20 cellular contexts compared by ENCODE assay signal in the genomic region with DNA sequence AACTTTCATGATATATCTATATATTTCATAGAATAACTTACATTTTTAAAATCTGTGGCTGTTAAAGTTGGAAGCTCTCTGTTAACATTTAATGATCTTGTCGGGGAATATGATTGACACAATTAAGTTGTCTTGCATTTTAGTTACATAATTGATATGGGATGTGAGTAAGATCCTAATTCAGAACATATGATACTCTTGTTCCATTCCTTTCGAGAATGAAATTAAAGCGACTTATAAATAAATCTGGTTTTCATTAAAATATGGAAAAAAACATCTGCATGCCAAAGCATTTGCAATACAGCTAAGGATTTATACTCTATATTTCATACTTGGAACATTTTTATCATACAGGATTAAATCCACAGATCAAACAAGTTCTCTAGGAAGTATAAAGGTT.
"Had no signal": no experiment of that assay in that cellular context is flagged by ENCODE, and none has a peak within 500 bp of the region (broad histone marks: within the 10 kb centered on the region; RNA-seq: fewer than 3 reads in every experiment).

No MANE protein-coding gene starts in this region.

- DNase-seq: activated CD4-positive, alpha-beta T cell treated with anti-CD3 and anti-CD28 coated beads, Interleukin-2, amount 50 U/mL, for 1 hour; activated CD8-positive, alpha-beta memory T cell treated with anti-CD3 and anti-CD28 coated beads for 24 hours; activated gamma-delta T cell treated with Interleukin-2 at 50 U/mL for 16 hours; activated naive CD8-positive, alpha-beta T cell treated with anti-CD3 and anti-CD28 coated beads for 36 hours; anterior cingulate cortex; brain microvascular endothelial cell; cortex of kidney; effector CD8-positive, alpha-beta T cell; esophagus squamous epithelium; left colon; lower lobe of right lung; midbrain; pancreas; T1000; thyroid gland had no signal

- H3K27ac Mint-ChIP-seq: activated naive CD8-positive, alpha-beta T cell treated with anti-CD3 and anti-CD28 coated beads for 36 hours; stimulated activated memory B cell treated with anti-CD40 and anti-IgM and Interleukin-4, amounts not matched to agents 10 μg/mL and 1 μg/mL and 100 μg/mL, for 72 hours had no signal

- H3K4me3 Mint-ChIP-seq: activated naive CD8-positive, alpha-beta T cell treated with anti-CD3 and anti-CD28 coated beads for 36 hours; central memory CD8-positive, alpha-beta T cell; stimulated activated memory B cell treated with anti-CD40 and anti-IgM and Interleukin-4, amounts not matched to agents 10 μg/mL and 1 μg/mL and 100 μg/mL, for 72 hours had no signal

- FAIRE-seq: endothelial cell of umbilical vein had no signal

- H3K9me3 Mint-ChIP-seq: activated naive CD8-positive, alpha-beta T cell treated with anti-CD3 and anti-CD28 coated beads for 36 hours; central memory CD8-positive, alpha-beta T cell; stimulated activated memory B cell treated with anti-CD40 and anti-IgM and Interleukin-4, amounts not matched to agents 10 μg/mL and 1 μg/mL and 100 μg/mL, for 72 hours had no signal

- H3K4me3 ChIP-seq: esophagus squamous epithelium, lower lobe of right lung, pancreas, thyroid gland had no signal

- H3K9me3 ChIP-seq: esophagus squamous epithelium, lower lobe of right lung, pancreas, thyroid gland had no signal

- H3K27me3 ChIP-seq: brain microvascular endothelial cell, esophagus squamous epithelium, pancreas, thyroid gland had no signal

- H3K36me3 ChIP-seq: brain microvascular endothelial cell, esophagus squamous epithelium, lower lobe of right lung, pancreas, thyroid gland had no signal

- ATAC-seq: activated CD4-positive, CD25-positive, alpha-beta regulatory T cell treated with anti-CD3 and anti-CD28 coated beads, Interleukin-2, amount 50 U/mL, for 24 hours; left colon; lower lobe of right lung; pancreas; sciatic nerve; stimulated activated memory B cell treated with anti-CD40 and anti-IgM and Interleukin-4, amounts not matched to agents 10 μg/mL and 1 μg/mL and 100 μg/mL, for 72 hours had no signal

- H3K4me1 ChIP-seq: esophagus squamous epithelium, lower lobe of right lung, pancreas had no signal

- H3K27me3 Mint-ChIP-seq: activated naive CD8-positive, alpha-beta T cell treated with anti-CD3 and anti-CD28 coated beads for 36 hours; central memory CD8-positive, alpha-beta T cell; stimulated activated memory B cell treated with anti-CD40 and anti-IgM and Interleukin-4, amounts not matched to agents 10 μg/mL and 1 μg/mL and 100 μg/mL, for 72 hours had no signal

- H3K36me3 Mint-ChIP-seq: activated naive CD8-positive, alpha-beta T cell treated with anti-CD3 and anti-CD28 coated beads for 36 hours; stimulated activated memory B cell treated with anti-CD40 and anti-IgM and Interleukin-4, amounts not matched to agents 10 μg/mL and 1 μg/mL and 100 μg/mL, for 72 hours had no signal

- H3K4me1 Mint-ChIP-seq: central memory CD8-positive, alpha-beta T cell had no signal

- H3K27ac ChIP-seq: brain microvascular endothelial cell, esophagus squamous epithelium, lower lobe of right lung, pancreas, thyroid gland had no signal
